Comparison of ENCODE assay signal across 1 cellular context in genomic region chr5:64759960-64760695, GRCh38.
TF ChIP-seq lines count a peak whose summit lies in the region.

No MANE protein-coding gene starts in this region.

TF ChIP-seq in endothelial cell of umbilical vein, 7 proteins besides CTCF, POLR2A, EP300 and RAD21:
- TF ChIP-seq POLR2AphosphoS5 (IDR thresholded peaks at IDR 0.05; ENCODE audit: insufficient read depth, low read depth, low read length): no peak
- TF ChIP-seq MAX (IDR thresholded peaks at IDR 0.05; ENCODE audit: insufficient read depth, insufficient read length): no peak
- TF ChIP-seq EZH2 (IDR thresholded peaks at IDR 0.05; ENCODE audit: borderline replicate concordance, low read depth, low read length, severe bottlenecking): no peak
- no peak for TF ChIP-seq GATA2 (IDR thresholded peaks at IDR 0.05; ENCODE audit: insufficient read depth, insufficient read length, low read depth, low read length)
- TF ChIP-seq JUN (IDR thresholded peaks at IDR 0.05; ENCODE audit: borderline replicate concordance, insufficient read depth, insufficient read length, low read depth): no peak
- TF ChIP-seq MYC (IDR thresholded peaks at IDR 0.05; ENCODE audit: low read depth, low read length): no peak
